ENCODE assay signal across 10 cellular contexts in the genomic region with DNA sequence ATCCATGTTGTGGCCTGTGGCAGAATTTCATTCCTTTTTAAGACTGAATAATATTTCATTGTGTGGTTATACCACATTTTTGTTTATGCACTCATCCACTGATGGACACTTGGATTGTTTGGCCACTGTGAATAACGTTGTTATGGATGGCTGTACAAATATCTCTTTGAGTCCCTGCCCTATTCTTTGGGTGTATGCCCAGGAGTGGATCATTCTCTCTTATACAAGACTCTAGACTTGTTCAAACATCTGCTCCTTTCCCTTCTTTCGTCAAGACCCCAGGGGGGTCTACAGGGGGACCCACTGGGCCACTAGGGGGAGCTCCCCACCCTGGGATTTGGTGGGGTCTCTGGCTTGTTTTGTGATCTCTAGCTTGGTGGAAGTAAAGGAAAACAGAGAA.
DNase-seq lines count a peak whose midpoint lies in the region; ATAC-seq, FAIRE-seq and TF ChIP-seq lines count a peak whose summit lies in the region.
"Had no signal": no experiment of that assay in that cellular context is flagged by ENCODE, and none has a peak within 500 bp of the region (broad histone marks: within the 10 kb centered on the region; RNA-seq: fewer than 3 reads in every experiment).

No MANE protein-coding gene starts in this region.

- no peak overlapping the region for H3K4me2 ChIP-seq in Karpas-422 (ENCODE audit: low read depth, low read length, poor library complexity, severe bottlenecking)

- no peaks in the 10 kb centered on the region for H3K27me3 Mint-ChIP-seq in neural crest cell (ENCODE audit: low read depth)
- H3K27me3 Mint-ChIP-seq in CD8-positive, alpha-beta memory T cell = peaks cover 8 to 24% of the 10 kb centered on the region in 2 donors
- peaks cover 37% of the 10 kb centered on the region for H3K27me3 Mint-ChIP-seq in activated T-helper 1 cell treated with anti-CD3 and anti-CD28 coated beads, Interleukin-12 subunit alpha, Interleukin-12 subunit beta, Interleukin-2, Interleukin-4 antibody, amounts not matched to agents 30 ng/mL and 10 ng/mL and 1 ng/mL, durations not matched to agents 14 hours and 24 hours and 36 hours (ENCODE audit: insufficient read depth)

- CTCF ChIA-PET in CD8-positive, alpha-beta memory T cell (lab: Charles Lee) = no interaction called here

- H3K27me3 ChIP-seq in Karpas-422 (ENCODE audit: low read length) (no peaks in the 10 kb centered on the region), bronchial epithelial cell (ENCODE audit: control insufficient read depth, insufficient read depth, low read length) (no peaks in the 10 kb centered on the region)
- no peaks in the 10 kb centered on the region for H3K27me3 ChIP-seq in CD8-positive, alpha-beta memory T cell (ENCODE audit: insufficient read depth, low read length, poor library complexity, severe bottlenecking)
- H3K27me3 ChIP-seq: upper lobe of left lung had no signal

- no peaks in the 10 kb centered on the region for H4K20me1 ChIP-seq in Karpas-422 (ENCODE audit: insufficient read depth, low read depth, low read length)

- H3K4me1 Mint-ChIP-seq in neural crest cell = peaks cover 15% of the 10 kb centered on the region
- H3K4me1 Mint-ChIP-seq in CD8-positive, alpha-beta memory T cell = no peaks in the 10 kb centered on the region
- H3K4me1 Mint-ChIP-seq in activated T-helper 1 cell treated with anti-CD3 and anti-CD28 coated beads, Interleukin-12 subunit alpha, Interleukin-12 subunit beta, Interleukin-2, Interleukin-4 antibody, amounts not matched to agents 30 ng/mL and 10 ng/mL and 1 ng/mL, durations not matched to agents 14 hours and 24 hours and 36 hours (ENCODE audit: low read depth) = peaks cover 10% of the 10 kb centered on the region
- H3K4me1 Mint-ChIP-seq: activated CD4-positive, alpha-beta T cell treated with anti-CD3 and anti-CD28 coated beads, Interleukin-2, amount 10 ng/mL, durations not matched to agents 7 days and 5 days had no signal

- no peaks in the 10 kb centered on the region for H3K79me2 ChIP-seq in Karpas-422 (ENCODE audit: low read length)

- POLR2A ChIA-PET in CD8-positive, alpha-beta memory T cell (lab: Charles Lee) = no interaction called here

- peak; percentile 88 for DNase-seq in GM04504 (ENCODE audit: low read depth)
- peak; percentile 62 for DNase-seq in Karpas-422
- DNase-seq in bronchial epithelial cell (ENCODE audit: low read depth) = peak; percentile 95
- peak; percentile 56 for DNase-seq in neural crest cell (ENCODE audit: low read depth, low spot score)
- DNase-seq in CD8-positive, alpha-beta memory T cell = no peak
- DNase-seq in activated T-helper 1 cell treated with anti-CD3 and anti-CD28 coated beads, Interleukin-12 subunit alpha, Interleukin-12 subunit beta, Interleukin-2, Interleukin-4 antibody, amounts not matched to agents 30 ng/mL and 10 ng/mL and 1 ng/mL, durations not matched to agents 14 hours and 24 hours and 36 hours (ENCODE audit: low spot score) = no peak
- DNase-seq: activated CD4-positive, alpha-beta T cell treated with anti-CD3 and anti-CD28 coated beads, Interleukin-2, amount 10 ng/mL, durations not matched to agents 7 days and 5 days; upper lobe of left lung had no signal

- no peaks in the 10 kb centered on the region for H3K9me3 ChIP-seq in Karpas-422 (ENCODE audit: low read length)
- H3K9me3 ChIP-seq in CD8-positive, alpha-beta memory T cell (ENCODE audit: low read length) = no peaks in the 10 kb centered on the region

- no peak overlapping the region for H3K9ac ChIP-seq in Karpas-422 (ENCODE audit: low read length)

- FAIRE-seq in bronchial epithelial cell (lab: Jason Lieb, UNC) = no peak

- H3K27ac ChIP-seq in Karpas-422 (ENCODE audit: low read length) = no peak overlapping the region
- no peak overlapping the region for H3K27ac ChIP-seq in CD8-positive, alpha-beta memory T cell (ENCODE audit: low read depth, low read length)
- H3K27ac ChIP-seq: upper lobe of left lung had no signal

- H3K4me3 Mint-ChIP-seq in neural crest cell = no peak overlapping the region
- H3K4me3 Mint-ChIP-seq in CD8-positive, alpha-beta memory T cell = no peak overlapping the region
- H3K4me3 Mint-ChIP-seq in activated T-helper 1 cell treated with anti-CD3 and anti-CD28 coated beads, Interleukin-12 subunit alpha, Interleukin-12 subunit beta, Interleukin-2, Interleukin-4 antibody, amounts not matched to agents 30 ng/mL and 10 ng/mL and 1 ng/mL, durations not matched to agents 14 hours and 24 hours and 36 hours = no peak overlapping the region
- H3K4me3 Mint-ChIP-seq: activated CD4-positive, alpha-beta T cell treated with anti-CD3 and anti-CD28 coated beads, Interleukin-2, amount 10 ng/mL, durations not matched to agents 7 days and 5 days; IgD-negative memory B cell had no signal

- no peaks in the 10 kb centered on the region for H3K4me1 ChIP-seq in Karpas-422 (ENCODE audit: low read length)
- no peaks in the 10 kb centered on the region for H3K4me1 ChIP-seq in CD8-positive, alpha-beta memory T cell (ENCODE audit: insufficient read depth, low read length)

- H3K9me2 ChIP-seq in Karpas-422 (replicated peaks; ENCODE audit: insufficient read depth, low read length) = no peaks in the 10 kb centered on the region

- peaks cover 18% of the 10 kb centered on the region for H3K9me3 Mint-ChIP-seq in neural crest cell
- peaks cover 0 to 6% (median 2%) of the 10 kb centered on the region in 5 donors for H3K9me3 Mint-ChIP-seq in CD8-positive, alpha-beta memory T cell
- H3K9me3 Mint-ChIP-seq in activated T-helper 1 cell treated with anti-CD3 and anti-CD28 coated beads, Interleukin-12 subunit alpha, Interleukin-12 subunit beta, Interleukin-2, Interleukin-4 antibody, amounts not matched to agents 30 ng/mL and 10 ng/mL and 1 ng/mL, durations not matched to agents 14 hours and 24 hours and 36 hours = peaks cover 8% of the 10 kb centered on the region
- H3K9me3 Mint-ChIP-seq: activated CD4-positive, alpha-beta T cell treated with anti-CD3 and anti-CD28 coated beads, Interleukin-2, amount 10 ng/mL, durations not matched to agents 7 days and 5 days had no signal

- intact Hi-C loops in activated T-helper 1 cell treated with anti-CD3 and anti-CD28 coated beads, Interleukin-12 subunit alpha, Interleukin-12 subunit beta, Interleukin-2, Interleukin-4 antibody, amounts not matched to agents 30 ng/mL and 10 ng/mL and 1 ng/mL, durations not matched to agents 14 hours and 24 hours and 36 hours (cut with micrococcal nuclease) = no loop called here

- H2AFZ ChIP-seq in Karpas-422 (ENCODE audit: low read length) = no peak overlapping the region

- peaks cover 17% of the 10 kb centered on the region for H3K36me3 Mint-ChIP-seq in neural crest cell (ENCODE audit: low read depth)
- no peaks in the 10 kb centered on the region for H3K36me3 Mint-ChIP-seq in CD8-positive, alpha-beta memory T cell
- H3K36me3 Mint-ChIP-seq in activated T-helper 1 cell treated with anti-CD3 and anti-CD28 coated beads, Interleukin-12 subunit alpha, Interleukin-12 subunit beta, Interleukin-2, Interleukin-4 antibody, amounts not matched to agents 30 ng/mL and 10 ng/mL and 1 ng/mL, durations not matched to agents 14 hours and 24 hours and 36 hours (ENCODE audit: low read depth) = no peaks in the 10 kb centered on the region
- H3K36me3 Mint-ChIP-seq: IgD-negative memory B cell had no signal

- no peak for ATAC-seq in GM19023 (IDR thresholded peaks at IDR 0.05; ENCODE audit: unreplicated experiment)

- H3K4me3 ChIP-seq in Karpas-422 (ENCODE audit: low read length) (no peak overlapping the region), bronchial epithelial cell (ENCODE audit: low read depth, low read length) (no peak overlapping the region)
- no peak overlapping the region for H3K4me3 ChIP-seq in CD8-positive, alpha-beta memory T cell (ENCODE audit: low read length)
- H3K4me3 ChIP-seq: upper lobe of left lung had no signal

- H3K27ac Mint-ChIP-seq in neural crest cell (ENCODE audit: unreplicated experiment) = no peak overlapping the region
- H3K27ac Mint-ChIP-seq in CD8-positive, alpha-beta memory T cell = no peak overlapping the region
- no peak overlapping the region for H3K27ac Mint-ChIP-seq in activated T-helper 1 cell treated with anti-CD3 and anti-CD28 coated beads, Interleukin-12 subunit alpha, Interleukin-12 subunit beta, Interleukin-2, Interleukin-4 antibody, amounts not matched to agents 30 ng/mL and 10 ng/mL and 1 ng/mL, durations not matched to agents 14 hours and 24 hours and 36 hours
- H3K27ac Mint-ChIP-seq: activated CD4-positive, alpha-beta T cell treated with anti-CD3 and anti-CD28 coated beads, Interleukin-2, amount 10 ng/mL, durations not matched to agents 7 days and 5 days had no signal

- TF ChIP-seq CTCF in bronchial epithelial cell (IDR thresholded peaks at IDR 0.05; ENCODE audit: insufficient read depth, low read length, severe bottlenecking) = peak; percentile 17
- TF ChIP-seq CTCF in neural crest cell (conservative IDR thresholded peaks at IDR 0.05) = peak; percentile 66

- H3K36me3 ChIP-seq in Karpas-422 (ENCODE audit: insufficient read depth, low read length) = no peaks in the 10 kb centered on the region
- no peaks in the 10 kb centered on the region for H3K36me3 ChIP-seq in bronchial epithelial cell (ENCODE audit: control insufficient read depth, insufficient read depth, low read length)
- no peaks in the 10 kb centered on the region for H3K36me3 ChIP-seq in CD8-positive, alpha-beta memory T cell (ENCODE audit: insufficient read depth, low read length)
- H3K36me3 ChIP-seq: upper lobe of left lung had no signal

Comparison
In these comparisons a context has a peak if more than half of its experiments do, and no peak if none do; other contexts are left out.
1. DNase-seq: peak in GM04504 (single experiment), Karpas-422 (single experiment), bronchial epithelial cell (single experiment) and neural crest cell (single experiment); none in CD8-positive, alpha-beta memory T cell (0 of 5) and activated T-helper 1 cell treated with anti-CD3 and anti-CD28 coated beads, Interleukin-12 subunit alpha, Interleukin-12 subunit beta, Interleukin-2, Interleukin-4 antibody, amounts not matched to agents 30 ng/mL and 10 ng/mL and 1 ng/mL, durations not matched to agents 14 hours and 24 hours and 36 hours (single experiment).